11 cellular contexts compared by ENCODE assay signal in the genomic region with DNA sequence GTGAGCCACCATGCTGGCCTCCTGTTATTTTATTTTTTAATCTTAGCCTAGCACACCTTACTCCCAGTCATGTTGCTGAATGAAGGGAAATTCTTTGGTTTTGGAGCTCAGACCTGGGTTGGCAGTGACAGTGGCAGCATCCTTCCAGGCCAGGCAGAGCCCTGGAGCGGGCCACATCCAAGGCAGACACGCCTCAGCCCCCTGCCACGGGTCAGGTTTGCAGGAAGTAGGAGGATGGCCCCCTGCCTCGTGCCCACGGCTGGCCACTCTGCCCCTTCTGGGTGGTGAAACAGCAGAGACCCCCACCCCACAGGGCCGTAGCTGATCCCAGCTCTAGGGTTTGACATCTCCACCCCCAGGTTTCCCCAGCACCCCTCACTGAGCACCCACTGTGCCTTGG. TPM values are rescaled to one million over a fixed set of nuclear protein-coding genes. Genes with fewer than 3 reads are reported as not detected.
"Had no signal": no experiment of that assay in that cellular context is flagged by ENCODE, and none has a peak within 500 bp of the region (broad histone marks: within the 10 kb centered on the region; RNA-seq: fewer than 3 reads in every experiment).

No MANE protein-coding gene starts in this region.

- H3K36me3 ChIP-seq: HAP-1 had no signal

- H3K4me2 ChIP-seq: GM23338 had no signal

- ATAC-seq: GM23338, HCT116 had no signal

- FAIRE-seq: H1, H54 had no signal

- H3K4me1 ChIP-seq: HAP-1 had no signal

- DNase-seq: GM23248, GOT3, H7, H9, HCEC 1CT, HFFc6 had no signal

- H3K9me3 ChIP-seq: HAP-1 had no signal

- H3K27ac ChIP-seq: GM23248 had no signal

- H3K9ac ChIP-seq: GM23248 had no signal

- H3K4me3 ChIP-seq: GM23248, GM23338, HAP-1 had no signal

- H2AFZ ChIP-seq: GM23248, GM23338 had no signal

RNA-seq across cellular contexts. Expression of a gene that starts 11.7 kb away (rescaled TPM):
- total RNA-seq: GM23248 had no signal
- polyA plus RNA-seq: GM23248 had no signal
